ENCODE assay signal across 25 cellular contexts in the genomic region with DNA sequence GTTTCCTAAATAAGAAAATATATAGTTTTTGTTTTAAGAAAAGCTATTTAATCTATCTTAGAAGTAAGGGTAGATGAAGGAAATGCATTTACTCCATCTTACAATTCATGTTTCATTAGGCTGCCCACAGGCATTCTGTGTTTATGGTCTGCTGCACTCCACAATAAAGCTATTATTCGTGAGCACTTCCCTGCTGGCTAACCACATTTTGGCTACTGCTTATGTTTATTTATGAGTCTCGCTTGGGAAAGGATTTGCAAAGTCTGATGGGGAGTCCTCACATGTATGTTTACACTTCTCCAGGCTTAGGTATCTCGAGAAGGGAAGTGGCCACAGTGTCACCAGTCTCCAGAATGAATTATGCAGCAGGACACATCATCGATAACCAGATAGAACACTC.
DNase-seq lines count a peak whose midpoint lies in the region; ATAC-seq, FAIRE-seq and TF ChIP-seq lines count a peak whose summit lies in the region.
"Had no signal": no experiment of that assay in that cellular context is flagged by ENCODE, and none has a peak within 500 bp of the region (broad histone marks: within the 10 kb centered on the region; RNA-seq: fewer than 3 reads in every experiment).

No MANE protein-coding gene starts in this region.

- H3K36me3 ChIP-seq in kidney (ENCODE audit: control insufficient read depth in 1 of 2, insufficient read depth in 2 of 2, low read length in 2 of 2), result no peaks in the 10 kb centered on the region
- no peaks in the 10 kb centered on the region for H3K36me3 ChIP-seq in effector memory CD4-positive, alpha-beta T cell (ENCODE audit: control insufficient read depth, insufficient read depth, low read length)
- H3K36me3 ChIP-seq: breast epithelium, colonic mucosa, uterus had no signal

- intact Hi-C loops in kidney (cut with DNase I), result no loop called here

- no peak overlapping the region for H3K9ac ChIP-seq in kidney (ENCODE audit: low read length in 2 of 2)

- H3K4me1 ChIP-seq in kidney (ENCODE audit: control insufficient read depth in 1 of 2, insufficient read depth in 1 of 2, low read depth in 1 of 2, low read length in 2 of 2), result no peaks in the 10 kb centered on the region
- no peaks in the 10 kb centered on the region for H3K4me1 ChIP-seq in effector memory CD4-positive, alpha-beta T cell (ENCODE audit: control insufficient read depth, insufficient read depth, low read length, poor library complexity, severe bottlenecking)
- H3K4me1 ChIP-seq: breast epithelium, colonic mucosa, uterus had no signal

- H3K4me3 ChIP-seq in kidney (ENCODE audit: low read length in 2 of 2), result no peak overlapping the region
- no peak overlapping the region for H3K4me3 ChIP-seq in effector memory CD4-positive, alpha-beta T cell (ENCODE audit: insufficient read depth, low read depth, low read length, poor library complexity, severe bottlenecking)
- H3K4me3 ChIP-seq: breast epithelium, colonic mucosa, GM23338, uterus had no signal

- TF ChIP-seq CTCF in kidney (IDR thresholded peaks at IDR 0.05; ENCODE audit: borderline replicate concordance, extremely low read depth, insufficient read depth), result no peak

- no peak overlapping the region for H3K27ac ChIP-seq in kidney (ENCODE audit: low read depth in 2 of 2, low read length in 2 of 2)
- H3K27ac ChIP-seq in effector memory CD4-positive, alpha-beta T cell (ENCODE audit: insufficient read depth, low read length, poor library complexity, severe bottlenecking), result no peak overlapping the region
- H3K27ac ChIP-seq: breast epithelium, colonic mucosa, uterus had no signal

- no peaks in the 10 kb centered on the region for H3K27me3 ChIP-seq in effector memory CD4-positive, alpha-beta T cell (replicated peaks; ENCODE audit: control insufficient read depth, insufficient read depth, low read length, poor library complexity, severe bottlenecking)
- H3K27me3 ChIP-seq: breast epithelium, colonic mucosa, uterus had no signal

- peak; percentile 45 for FAIRE-seq in kidney (lab: Jason Lieb, UNC)

- ATAC-seq in HG03095 (IDR thresholded peaks at IDR 0.05; ENCODE audit: unreplicated experiment) (no peak), GM21526 (IDR thresholded peaks at IDR 0.05; ENCODE audit: low FRiP score, unreplicated experiment) (no peak)
- ATAC-seq: GM23338; left colon; stimulated activated naive B cell treated with anti-CD40 and anti-IgM and Interleukin-4, amounts not matched to agents 10 μg/mL and 1 μg/mL and 100 μg/mL, for 72 hours; WTC11 had no signal

- H3K9me3 ChIP-seq in kidney (ENCODE audit: control insufficient read depth in 1 of 2, low read length in 2 of 2), result no peaks in the 10 kb centered on the region
- H3K9me3 ChIP-seq in effector memory CD4-positive, alpha-beta T cell (ENCODE audit: control insufficient read depth, low read length), result no peaks in the 10 kb centered on the region
- H3K9me3 ChIP-seq: breast epithelium, colonic mucosa, uterus had no signal

- DNase-seq in DMS153 (lab: John Stamatoyannopoulos, UW), result peak; percentile 47
- peak; percentile 35 for DNase-seq in NCI-H2029 treated with DMSO at 0.1 percent for 48 hours (lab: John Stamatoyannopoulos, UW)
- peak; percentile 90 for DNase-seq in NCI-H748 (lab: John Stamatoyannopoulos, UW; ENCODE audit: unreplicated experiment)
- no peak for DNase-seq in kidney
- DNase-seq in activated naive CD4-positive, alpha-beta T cell (lab: John Stamatoyannopoulos, UW), result no peak
- no peak for DNase-seq in effector memory CD4-positive, alpha-beta T cell
- DNase-seq: activated CD4-positive, alpha-beta T cell treated with anti-CD3 and anti-CD28 coated beads, Interleukin-2, amount 50 U/mL, for 4 hours; activated CD8-positive, alpha-beta memory T cell treated with anti-CD3 and anti-CD28 coated beads, Interleukin-2, amount 50 U/mL, for 4 hours; CD4-positive, CD25-positive, alpha-beta regulatory T cell; colonic mucosa; IMR-90; left colon; mesenchymal stem cell; NCI-H1436 treated with DMSO at 0.1 percent for 48 hours; nucleus accumbens; retina; stimulated activated CD4-positive, alpha-beta T cell treated with anti-CD3 and anti-CD28 coated beads, Interleukin-2, amount 100 ng/mL, for 48 hours; stimulated activated naive B cell treated with anti-CD40 and anti-IgM and Interleukin-4, amounts not matched to agents 10 μg/mL and 1 μg/mL and 100 μg/mL, for 72 hours; T-helper 9 cell; uterus had no signal

Comparison
In these comparisons a context has a peak if more than half of its experiments do, and no peak if none do; other contexts are left out.
1. DNase-seq: peak in DMS153 (single experiment), NCI-H2029 treated with DMSO at 0.1 percent for 48 hours (single experiment) and NCI-H748 (single experiment); none in kidney (single experiment), activated naive CD4-positive, alpha-beta T cell (0 of 4) and effector memory CD4-positive, alpha-beta T cell (0 of 3).